In genomic region chr10:76316234-76316633, GRCh38 we compare ENCODE assay signal across 23 cellular contexts.
A peak's percentile ranks its signal among the peaks of the same experiment; 100 is the strongest.
DNase-seq lines count a peak whose midpoint lies in the region; ATAC-seq, FAIRE-seq and TF ChIP-seq lines count a peak whose summit lies in the region.
"Had no signal": no experiment of that assay in that cellular context is flagged by ENCODE, and none has a peak within 500 bp of the region (broad histone marks: within the 10 kb centered on the region; RNA-seq: fewer than 3 reads in every experiment).

No MANE protein-coding gene starts in this region.

- no peak overlapping the region for H2BK20ac ChIP-seq in H1 (ENCODE audit: low read length)

- H3K9ac ChIP-seq in H1 (replicated peaks in 1 of 4; ENCODE audit: extremely low read depth in 1 of 4, low read depth in 3 of 4, low read length in 3 of 4) (no peak overlapping the region), neuronal stem cell (ENCODE audit: low read depth, low read length, poor library complexity) (no peak overlapping the region)
- H3K9ac ChIP-seq: BLaER1 treated with 17β-estradiol and CSF1 and Interleukin-3, amounts not matched to agents 10 nM and 100 nM had no signal

- H2BK5ac ChIP-seq in H1 (ENCODE audit: low read depth, low read length) (no peak overlapping the region), neuronal stem cell (ENCODE audit: low read length) (no peak overlapping the region)

- no peaks in the 10 kb centered on the region for H3F3A ChIP-seq in GM23338 (replicated peaks; ENCODE audit: low read depth)

- H3K4me2 ChIP-seq in GM23338 (no peak overlapping the region), H1 (ENCODE audit: insufficient read depth in 1 of 2, low read depth in 2 of 2, low read length in 2 of 2) (no peak overlapping the region), neuronal stem cell (ENCODE audit: insufficient read depth, low read length, poor library complexity, severe bottlenecking) (no peak overlapping the region)
- H3K4me2 ChIP-seq: A549; BLaER1 treated with 17β-estradiol and CSF1 and Interleukin-3, amounts not matched to agents 10 nM and 100 nM had no signal

- no peak for TF ChIP-seq CTCF in GM23338 (conservative IDR thresholded peaks at IDR 0.05; ENCODE audit: low read depth in 2 of 2)
- TF ChIP-seq CTCF in H1 (IDR thresholded peaks at IDR 0.05; ENCODE audit: control extremely low read depth in 1 of 3, insufficient read depth in 1 of 3, low read depth in 1 of 3, low read length in 3 of 3), result no peak
- no peak for TF ChIP-seq CTCF in adrenal gland (IDR thresholded peaks at IDR 0.05)

- 94% methylated on average over 12 of the region's 12 CpGs; no CpG with 5 or more reads in 1 of the 2 experiments for WGBS in H1 (ENCODE audit: extremely low coverage in 1 of 2, insufficient coverage in 1 of 2, insufficient read length in 1 of 2, insufficient replicate concordance in 2 of 2, low coverage in 1 of 2, low lambda C conversion rate in 2 of 2, missing lambda C conversion rate in 1 of 2), 2 experiments
- no CpG with 5 or more reads among the region's 12 CpGs for WGBS in neuronal stem cell (ENCODE audit: extremely low coverage in 2 of 2, insufficient read length in 2 of 2, insufficient replicate concordance in 1 of 2), 2 donors
- 98 to 100% (median 99%) methylated on average over 2 to 12 of the region's 12 CpGs for WGBS in adrenal gland, 4 donors

- peak in 1 of 2 experiments; percentile 13; a peak in 1 of 4 replicates for TF ChIP-seq RAD21 in H1 (IDR thresholded peaks at IDR 0.05 in 1 of 2, conservative IDR thresholded peaks at IDR 0.05 in 1 of 2; ENCODE audit: low read depth in 2 of 2, low read length in 2 of 2)

- no peak overlapping the region for H2BK120ac ChIP-seq in H1 (replicated peaks; ENCODE audit: low read depth, low read length)
- H2BK120ac ChIP-seq in neuronal stem cell (ENCODE audit: low read depth, low read length), result no peak overlapping the region

- H2BK15ac ChIP-seq in H1 (ENCODE audit: low read length) (no peak overlapping the region), neuronal stem cell (ENCODE audit: low read length) (no peak overlapping the region)

- no peak for TF ChIP-seq EP300 in H1 (IDR thresholded peaks at IDR 0.05; ENCODE audit: borderline replicate concordance in 1 of 2, low read depth in 2 of 2, low read length in 2 of 2)

- no peaks in the 10 kb centered on the region for H3K9me2 ChIP-seq in GM23338 (ENCODE audit: insufficient read depth)

- FAIRE-seq in H1 (lab: Jason Lieb, UNC), result no peak
- FAIRE-seq: A549, D721Med, GM12878 had no signal

- H3K23me2 ChIP-seq in H1 (ENCODE audit: low read depth, low read length), result no peaks in the 10 kb centered on the region

- H3K79me2 ChIP-seq in GM23338 (replicated peaks; ENCODE audit: insufficient read depth), result no peaks in the 10 kb centered on the region
- no peaks in the 10 kb centered on the region for H3K79me2 ChIP-seq in H1 (ENCODE audit: control insufficient read depth in 1 of 2, insufficient read depth in 2 of 2, low read length in 2 of 2)

- intact Hi-C loops in adrenal gland (cut with DNase I), result loop anchor here in 1 of 2 donors (10.0 kb wide), 1 partner anchor 239 kb away; no protein-coding TSS in a partner anchor

- no peaks in the 10 kb centered on the region for H4K20me1 ChIP-seq in GM23338 (replicated peaks; ENCODE audit: insufficient read depth)
- H4K20me1 ChIP-seq in H1 (replicated peaks in 1 of 2; ENCODE audit: control insufficient read depth in 1 of 2, insufficient read depth in 2 of 2, low read length in 2 of 2), result no peaks in the 10 kb centered on the region
- H4K20me1 ChIP-seq: BLaER1 treated with 17β-estradiol and CSF1 and Interleukin-3, amounts not matched to agents 10 nM and 100 nM had no signal

- H3K27me3 Mint-ChIP-seq in GM23338 (ENCODE audit: insufficient read depth, low read depth, poor library complexity), result peaks cover 2% of the 10 kb centered on the region
- H3K27me3 Mint-ChIP-seq: CD4-positive, alpha-beta T cell had no signal

- no peaks in the 10 kb centered on the region; the same call in 1 of the 3 replicates for H3K36me3 Mint-ChIP-seq in GM23338 (ENCODE audit: low read depth)
- H3K36me3 Mint-ChIP-seq: CD8-positive, alpha-beta memory T cell had no signal

- H4K5ac ChIP-seq in H1 (ENCODE audit: insufficient read length, low read depth, low read length), result no peak overlapping the region

- CTCF ChIA-PET in H1 (lab: Charles Lee; ENCODE audit: partially characterized antibody), result interaction anchor here (0.6 to 2.8 kb wide), 15 partner anchors 8 to 984 kb away, joined by 3 to 12 read pairs (median 3); no protein-coding TSS in a partner anchor

- no peak overlapping the region for H3K27ac Mint-ChIP-seq in GM23338
- H3K27ac Mint-ChIP-seq: CD14-positive monocyte; CD4-positive, alpha-beta T cell; CD8-positive, alpha-beta memory T cell; HFFc6 had no signal

- no peak overlapping the region for H3K23ac ChIP-seq in H1 (ENCODE audit: insufficient read length)
- H3K23ac ChIP-seq in neuronal stem cell (ENCODE audit: low read depth, low read length, poor library complexity), result peak overlapping the region; percentile 68

- ATAC-seq in GM23338, result no peak
- ATAC-seq in GM21619 (IDR thresholded peaks at IDR 0.05; ENCODE audit: unreplicated experiment), result no peak
- ATAC-seq: A549, GM12878 had no signal

- no peak for DNase-seq in GM23338 (ENCODE audit: low spot score)
- DNase-seq in H1 (ENCODE audit: low read depth in 1 of 2, low spot score in 2 of 2), result no peak
- no peak for DNase-seq in neuronal stem cell (ENCODE audit: low spot score)
- DNase-seq in adrenal gland, result no peak
- DNase-seq in anterior cingulate cortex (lab: John Stamatoyannopoulos, UW), result no peak
- DNase-seq: 8988T; ACHN; AML-193; BE2C; CD4-positive, alpha-beta T cell; CD8-positive, alpha-beta memory T cell; DMS 273 treated with DMSO at 0.1 percent for 48 hours; DMS79; EL; GDM1; HFFc6 had no signal

- H2BK12ac ChIP-seq in H1 (ENCODE audit: low read depth, low read length) (no peak overlapping the region), neuronal stem cell (ENCODE audit: low read length) (no peak overlapping the region)

- no peak overlapping the region for H2AK5ac ChIP-seq in H1 (ENCODE audit: low read depth, low read length)
- no peak overlapping the region for H2AK5ac ChIP-seq in neuronal stem cell (ENCODE audit: low read depth, low read length)

- H3K4ac ChIP-seq in H1 (replicated peaks; ENCODE audit: insufficient read length, low read depth, low read length) (no peak overlapping the region), neuronal stem cell (ENCODE audit: low read length) (no peak overlapping the region)

- peaks cover 0 to 3% of the 10 kb centered on the region in 2 experiments; a peak in 1 of 4 replicates for H3K9me3 ChIP-seq in H1 (ENCODE audit: insufficient read depth in 2 of 2, low read depth in 1 of 2, low read length in 1 of 2)
- H3K9me3 ChIP-seq in neuronal stem cell (replicated peaks in 1 of 2; ENCODE audit: control insufficient read depth in 2 of 2, insufficient read depth in 1 of 2, low read depth in 1 of 2, low read length in 2 of 2), result peaks cover 0 to 3% of the 10 kb centered on the region in 2 donors
- no peaks in the 10 kb centered on the region for H3K9me3 ChIP-seq in adrenal gland (replicated peaks in 1 of 3)
- H3K9me3 ChIP-seq: BE2C, HAP-1 had no signal

- no peaks in the 10 kb centered on the region for H3K9me3 Mint-ChIP-seq in GM23338
- H3K9me3 Mint-ChIP-seq: CD4-positive, alpha-beta T cell had no signal

- H3K18ac ChIP-seq in H1 (ENCODE audit: extremely low read depth, low read length) (no peak overlapping the region), neuronal stem cell (ENCODE audit: low read length) (peak overlapping the region; percentile 67)

- H3K14ac ChIP-seq in H1 (ENCODE audit: insufficient read length) (no peak overlapping the region), neuronal stem cell (ENCODE audit: low read length) (peak overlapping the region; percentile 63)

- no peak overlapping the region for H3K56ac ChIP-seq in H1 (replicated peaks; ENCODE audit: insufficient read length, low read depth, low read length)

- H3K4me3 Mint-ChIP-seq in GM23338, result no peak overlapping the region
- H3K4me3 Mint-ChIP-seq: CD14-positive monocyte; CD4-positive, alpha-beta T cell; CD8-positive, alpha-beta memory T cell; HFFc6 had no signal

- TF ChIP-seq POLR2A in H1 (IDR thresholded peaks at IDR 0.05; ENCODE audit: control extremely low read depth in 1 of 2, low read depth in 2 of 2, low read length in 2 of 2) (no peak), adrenal gland (IDR thresholded peaks at IDR 0.05) (no peak)

- H3K4me1 ChIP-seq in GM23338 (ENCODE audit: insufficient read depth) (no peaks in the 10 kb centered on the region), H1 (replicated peaks in 1 of 4; ENCODE audit: control insufficient read depth in 3 of 4, insufficient read depth in 4 of 4, low read length in 3 of 4) (peaks cover 0 to 2% (median 0%) of the 10 kb centered on the region in 4 experiments; a peak in 2 of 7 replicates), neuronal stem cell (ENCODE audit: control insufficient read depth in 2 of 2, insufficient read depth in 1 of 2, low read depth in 1 of 2, low read length in 2 of 2) (no peaks in the 10 kb centered on the region), adrenal gland (replicated peaks in 1 of 2) (peaks cover 10 to 13% of the 10 kb centered on the region in 2 donors)
- H3K4me1 ChIP-seq: A549, BE2C, HAP-1 had no signal

- H2AFZ ChIP-seq in GM23338 (0 out of 2 replicates have a peak overlapping the region, but pooled peaks have one; percentile 23), H1 (ENCODE audit: low read length) (no peak overlapping the region), neuronal stem cell (ENCODE audit: low read length) (no peak overlapping the region)

- H3K4me3 ChIP-seq in GM23338, result no peak overlapping the region
- H3K4me3 ChIP-seq in H1 (ENCODE audit: extremely low read depth in 1 of 4, insufficient read depth in 2 of 4, low read depth in 3 of 4, low read length in 4 of 4), result no peak overlapping the region
- peak overlapping the region in 1 of 2 donors; percentile 38 for H3K4me3 ChIP-seq in neuronal stem cell (ENCODE audit: low read length in 2 of 2)
- H3K4me3 ChIP-seq in adrenal gland, result no peak overlapping the region
- H3K4me3 ChIP-seq: A549; BLaER1 treated with 17β-estradiol and CSF1 and Interleukin-3, amounts not matched to agents 10 nM and 100 nM; GM12878; HAP-1 had no signal

- H4K91ac ChIP-seq in H1 (replicated peaks; ENCODE audit: insufficient read length, low read length), result no peak overlapping the region
- no peak overlapping the region for H4K91ac ChIP-seq in neuronal stem cell (ENCODE audit: low read depth, low read length, poor library complexity)

- H3K36me3 ChIP-seq in GM23338 (ENCODE audit: insufficient read depth), result no peaks in the 10 kb centered on the region
- no peaks in the 10 kb centered on the region for H3K36me3 ChIP-seq in H1 (ENCODE audit: control insufficient read depth in 2 of 4, insufficient read depth in 4 of 4, low read length in 3 of 4)
- H3K36me3 ChIP-seq in neuronal stem cell (replicated peaks in 1 of 2; ENCODE audit: control insufficient read depth in 2 of 2, insufficient read depth in 2 of 2, low read length in 2 of 2), result no peaks in the 10 kb centered on the region
- H3K36me3 ChIP-seq in adrenal gland (replicated peaks in 1 of 2), result no peaks in the 10 kb centered on the region
- H3K36me3 ChIP-seq: BE2C; BLaER1 treated with 17β-estradiol and CSF1 and Interleukin-3, amounts not matched to agents 10 nM and 100 nM; HAP-1 had no signal

- H4K8ac ChIP-seq in H1 (ENCODE audit: extremely low read depth, insufficient read depth, low read length) (peak overlapping the region; percentile 62; the same call in 1 of the 2 replicates), neuronal stem cell (ENCODE audit: low read depth, low read length) (no peak overlapping the region)

- H3K27ac ChIP-seq in GM23338 (ENCODE audit: low read depth) (no peak overlapping the region), H1 (ENCODE audit: low read depth, low read length) (no peak overlapping the region), neuronal stem cell (replicated peaks; ENCODE audit: low read length) (no peak overlapping the region), adrenal gland (no peak overlapping the region)
- H3K27ac ChIP-seq: A549; BLaER1 treated with 17β-estradiol and CSF1 and Interleukin-3, amounts not matched to agents 10 nM and 100 nM had no signal

- H3K79me1 ChIP-seq in H1 (ENCODE audit: low read depth, low read length), result no peaks in the 10 kb centered on the region
- no peaks in the 10 kb centered on the region for H3K79me1 ChIP-seq in neuronal stem cell (ENCODE audit: low read depth, low read length)

- H3K27me3 ChIP-seq in GM23338 (ENCODE audit: insufficient read depth) (no peaks in the 10 kb centered on the region), H1 (replicated peaks in 1 of 4; ENCODE audit: control insufficient read depth in 3 of 4, extremely low read depth in 1 of 4, insufficient read depth in 3 of 4, low read length in 3 of 4) (no peaks in the 10 kb centered on the region), neuronal stem cell (ENCODE audit: control insufficient read depth in 3 of 3, insufficient read depth in 3 of 3, low read depth in 1 of 3, low read length in 3 of 3) (no peaks in the 10 kb centered on the region), adrenal gland (no peaks in the 10 kb centered on the region)
- H3K27me3 ChIP-seq: BE2C; BLaER1 treated with 17β-estradiol and CSF1 and Interleukin-3, amounts not matched to agents 10 nM and 100 nM had no signal

- peaks cover 5% of the 10 kb centered on the region; the same call in 2 of the 3 replicates for H3K4me1 Mint-ChIP-seq in GM23338
- H3K4me1 Mint-ChIP-seq: CD8-positive, alpha-beta memory T cell had no signal

- POLR2A ChIA-PET in H1 (lab: Charles Lee; ENCODE audit: partially characterized antibody), result interaction anchor here (0.6 kb wide), 1 partner anchor 202 kb away, joined by 3 read pairs; no protein-coding TSS in a partner anchor
